In genomic region chr17:58084317-58084981, GRCh38 we compare ENCODE assay signal across 8 cellular contexts. TPM values are rescaled to one million over a fixed set of nuclear protein-coding genes. Genes with fewer than 3 reads are reported as not detected.
DNase-seq lines count a peak whose midpoint lies in the region; ATAC-seq and TF ChIP-seq lines count a peak whose summit lies in the region.

No MANE protein-coding gene starts in this region.

- H3K9me3 ChIP-seq in RWPE2 (ENCODE audit: severe bottlenecking) (no peaks in the 10 kb centered on the region), iPS DF 6.9 (ENCODE audit: control insufficient read depth, insufficient read depth, low read length) (no peaks in the 10 kb centered on the region), skeletal muscle satellite cell (replicated peaks; ENCODE audit: low read length) (no peaks in the 10 kb centered on the region)

- peak overlapping the region; percentile 90 for H3K9ac ChIP-seq in skeletal muscle satellite cell (ENCODE audit: low read depth, low read length)

- H3K36me3 ChIP-seq in RWPE2 (ENCODE audit: low read depth) (peaks cover 47% of the 10 kb centered on the region), iPS DF 6.9 (ENCODE audit: control insufficient read depth, insufficient read depth, low read length) (peaks cover 22% of the 10 kb centered on the region), skeletal muscle satellite cell (ENCODE audit: insufficient read depth, low read length) (peaks cover 35% of the 10 kb centered on the region)

- peak; percentile 49 for ATAC-seq in RWPE2 (ENCODE audit: low read depth)
- ATAC-seq in GM18868 (IDR thresholded peaks at IDR 0.05; ENCODE audit: unreplicated experiment) = no peak
- ATAC-seq in GM19397 (IDR thresholded peaks at IDR 0.05; ENCODE audit: unreplicated experiment) = no peak

- H3K4me2 ChIP-seq in skeletal muscle satellite cell (ENCODE audit: low read length) = peak overlapping the region; percentile 95

- H3K27me3 ChIP-seq in RWPE2 (ENCODE audit: insufficient read depth, poor library complexity, severe bottlenecking) (no peaks in the 10 kb centered on the region), iPS DF 6.9 (ENCODE audit: control insufficient read depth, insufficient read depth, low read length) (no peaks in the 10 kb centered on the region), skeletal muscle satellite cell (ENCODE audit: control insufficient read depth, insufficient read depth, low read length) (peaks cover 14% of the 10 kb centered on the region)

- H3K27ac ChIP-seq in RWPE2 (ENCODE audit: poor library complexity, severe bottlenecking) = peak overlapping the region; percentile 45
- H3K27ac ChIP-seq in angular gyrus (ENCODE audit: low read depth, low read length) = peak overlapping the region; percentile 53
- no peak overlapping the region for H3K27ac ChIP-seq in iPS DF 6.9 (ENCODE audit: low read length)

- WGBS in iPS DF 6.9 (ENCODE audit: insufficient coverage, insufficient read length) = no CpG with 5 or more reads among the region's 7 CpGs

- DNase-seq in DMS53 (lab: John Stamatoyannopoulos, UW) (peak; percentile 57), HT-29 (ENCODE audit: low spot score) (peak; percentile 54), RWPE2 (ENCODE audit: low spot score) (no peak), iPS DF 6.9 (ENCODE audit: low read depth, low spot score) (no peak)

- peak overlapping the region; percentile 94 for H3K4me3 ChIP-seq in RWPE2 (ENCODE audit: severe bottlenecking)
- H3K4me3 ChIP-seq in iPS DF 6.9 (ENCODE audit: low read length) = peak overlapping the region; percentile 100; the same call in 1 of the 2 replicates
- H3K4me3 ChIP-seq in skeletal muscle satellite cell (ENCODE audit: low read length) = peak overlapping the region; percentile 98

- H3K4me1 ChIP-seq in RWPE2 (ENCODE audit: insufficient read depth, poor library complexity, severe bottlenecking) (peaks cover 11% of the 10 kb centered on the region), iPS DF 6.9 (ENCODE audit: control insufficient read depth, insufficient read depth, low read length) (peaks cover 15% of the 10 kb centered on the region), skeletal muscle satellite cell (ENCODE audit: control insufficient read depth, insufficient read depth, low read length) (peaks cover 21% of the 10 kb centered on the region)

- peak; percentile 39 for TF ChIP-seq CTCF in RWPE2 (IDR thresholded peaks at IDR 0.05; ENCODE audit: poor library complexity, severe bottlenecking)

RNA-seq across cellular contexts. Expression of gene DYNLL2, which starts 1.2 kb away (rescaled TPM):
- total RNA-seq in HT-29 (2014; rRNA removed; shearing (Covaris generic)) = 18.6 and 20.5 TPM in 2 replicates
- total RNA-seq in skeletal muscle satellite cell (2012; rRNA removed) = 7.2 and 7.4 TPM in 2 replicates

Comparison
In these comparisons a context has a peak if more than half of its experiments do, and no peak if none do; other contexts are left out.
1. DNase-seq: peak in DMS53 (single experiment) and HT-29 (single experiment); none in RWPE2 (single experiment) and iPS DF 6.9 (single experiment).
2. Peak in every context shown above with its lines, with median percentiles within 50 percentile points of each other: H3K4me3 ChIP-seq.